ENCODE assay signal across 22 cellular contexts in genomic region chr5:110957934-110958333, GRCh38.
DNase-seq lines count a peak whose midpoint lies in the region; ATAC-seq, FAIRE-seq and TF ChIP-seq lines count a peak whose summit lies in the region.
"Had no signal": no experiment of that assay in that cellular context is flagged by ENCODE, and none has a peak within 500 bp of the region (broad histone marks: within the 10 kb centered on the region; RNA-seq: fewer than 3 reads in every experiment).

No MANE protein-coding gene starts in this region.

- H3K9me3 ChIP-seq in A549 (no peaks in the 10 kb centered on the region), K562 (replicated peaks; ENCODE audit: control insufficient read depth, insufficient read depth, low read depth, low read length) (no peaks in the 10 kb centered on the region), spleen (peaks cover 0 to 8% (median 0%) of the 10 kb centered on the region in 8 donors)
- H3K9me3 ChIP-seq: prostate gland, vagina had no signal

- H3K36me3 ChIP-seq in K562 (ENCODE audit: control insufficient read depth, insufficient read depth, low read length) (no peaks in the 10 kb centered on the region), spleen (no peaks in the 10 kb centered on the region), H7 (replicated peaks; ENCODE audit: control insufficient read depth, insufficient read depth, low read length) (no peaks in the 10 kb centered on the region)
- H3K36me3 ChIP-seq: prostate gland, vagina had no signal

- no peak overlapping the region for H3K27ac ChIP-seq in A549
- no peak overlapping the region for H3K27ac ChIP-seq in K562 (ENCODE audit: extremely low read depth, low read depth, low read length)
- no peak overlapping the region for H3K27ac ChIP-seq in spleen
- H3K27ac ChIP-seq: prostate gland, vagina had no signal

- 5% methylated on average over 2 of the region's 2 CpGs for WGBS in A549 (ENCODE audit: missing lambda C conversion rate)
- WGBS in K562 (ENCODE audit: insufficient coverage, low coverage, missing lambda C conversion rate): 0% methylated on average over 2 of the region's 2 CpGs
- 62 to 72% (median 71%) methylated on average over 2 of the region's 2 CpGs for WGBS in spleen, 5 donors

- TF ChIP-seq EP300 in A549 (IDR thresholded peaks at IDR 0.05) (no peak), K562 (IDR thresholded peaks at IDR 0.05; ENCODE audit: low read length) (no peak)

- no peak overlapping the region for H3K4me2 ChIP-seq in A549
- no peak overlapping the region for H3K4me2 ChIP-seq in K562 (ENCODE audit: insufficient read depth, low read length)
- H3K4me2 ChIP-seq: smooth muscle cell had no signal

- H2AFZ ChIP-seq in K562 (ENCODE audit: low read depth, low read length): no peak overlapping the region

- in situ Hi-C loops in K562 (cut with MboI): no loop called here

- no peak for TF ChIP-seq RAD21 in A549 (conservative IDR thresholded peaks at IDR 0.05 in 1 of 2, IDR thresholded peaks at IDR 0.05 in 1 of 2)
- no peak for TF ChIP-seq RAD21 in K562 (CRISPR knock-in tag; conservative IDR thresholded peaks at IDR 0.05 in 1 of 2, IDR thresholded peaks at IDR 0.05 in 1 of 2)

- H3K79me2 ChIP-seq in K562 (ENCODE audit: control insufficient read depth, insufficient read depth, low read length): no peaks in the 10 kb centered on the region

- H3K4me1 ChIP-seq in A549 (no peaks in the 10 kb centered on the region), K562 (replicated peaks in 1 of 2; ENCODE audit: control insufficient read depth in 2 of 2, insufficient read depth in 2 of 2, low read length in 2 of 2) (peaks cover 0 to 6% of the 10 kb centered on the region in 2 experiments; a peak in 1 of 5 replicates), spleen (no peaks in the 10 kb centered on the region)
- H3K4me1 ChIP-seq: prostate gland, vagina had no signal

- TF ChIP-seq POLR2A in A549 (IDR thresholded peaks at IDR 0.05; ENCODE audit: low read length): no peak
- no peak for TF ChIP-seq POLR2A in K562 (conservative IDR thresholded peaks at IDR 0.05)
- no peak for TF ChIP-seq POLR2A in spleen (IDR thresholded peaks at IDR 0.05)

- CTCF ChIA-PET in A549 (lab: Yijun Ruan, JAX) (no interaction called here), K562 (lab: Yijun Ruan, JAX; ENCODE audit: low intra/inter-chr PET ratio) (no interaction called here)

- intact Hi-C loops in K562 (cut with micrococcal nuclease) (no loop called here), spleen (cut with DNase I; ENCODE audit: low total_unique reads) (no loop called here)

- H3K9me1 ChIP-seq in K562 (ENCODE audit: control insufficient read depth, insufficient read depth, low read length): no peaks in the 10 kb centered on the region

- BruUV-seq in K562 (replicated peaks; lab: Mats Ljungman, UMichigan): no TSS peak

- no peaks in the 10 kb centered on the region for H3K27me3 ChIP-seq in K562 (ENCODE audit: control insufficient read depth in 2 of 2, insufficient read depth in 2 of 2, low read length in 2 of 2)
- peaks cover 0 to 8% (median 0%) of the 10 kb centered on the region in 7 donors for H3K27me3 ChIP-seq in spleen (replicated peaks in 1 of 7)
- H3K27me3 ChIP-seq in H7 (ENCODE audit: control insufficient read depth, insufficient read depth, low read length): no peaks in the 10 kb centered on the region
- H3K27me3 ChIP-seq: vagina had no signal

- no peak for DNase-seq in A549 (ENCODE audit: low read depth in 1 of 2, low spot score in 1 of 2)
- peak; percentile 21 for DNase-seq in HT1080 (ENCODE audit: low read depth)
- no peak for DNase-seq in K562 (ENCODE audit: extremely low read depth in 1 of 4, low spot score in 3 of 4)
- peak; percentile 73 for DNase-seq in fibroblast of the aortic adventitia (ENCODE audit: low read depth)
- no peak for DNase-seq in activated naive CD4-positive, alpha-beta T cell (lab: John Stamatoyannopoulos, UW)
- DNase-seq in spleen: no peak
- no peak for DNase-seq in mesenteric fat pad (ENCODE audit: low spot score)
- DNase-seq in H7: no peak
- DNase-seq: activated CD4-positive, alpha-beta memory T cell treated with anti-CD3 and anti-CD28 coated beads, Interleukin-2, amount 10 ng/mL, durations not matched to agents 7 days and 5 days; anterior cingulate cortex; CD4-positive, alpha-beta T cell; DMS153; H9; left colon; midbrain; NCI-H1092; NCI-H2029 treated with DMSO at 0.1 percent for 48 hours; NCI-H510A; SHP77 had no signal

- H4K20me1 ChIP-seq in K562 (replicated peaks; ENCODE audit: control insufficient read depth, insufficient read depth, low read length): no peaks in the 10 kb centered on the region

- TF ChIP-seq CTCF in A549 (IDR thresholded peaks at IDR 0.05) (no peak), K562 (IDR thresholded peaks at IDR 0.05 in 2 of 3, conservative IDR thresholded peaks at IDR 0.05 in 1 of 3; ENCODE audit: insufficient read depth in 2 of 3, low read depth in 1 of 3, low read length in 3 of 3) (no peak), fibroblast of the aortic adventitia (IDR thresholded peaks at IDR 0.05; ENCODE audit: insufficient read depth, low read length) (no peak), spleen (IDR thresholded peaks at IDR 0.05 in 8 of 11, conservative IDR thresholded peaks at IDR 0.05 in 3 of 11) (no peak)

- no peak overlapping the region for H3K9ac ChIP-seq in K562 (ENCODE audit: insufficient read depth in 1 of 2, low read depth in 2 of 2, low read length in 2 of 2)

- H3K4me3 ChIP-seq in A549 (no peak overlapping the region), K562 (no peak overlapping the region), fibroblast of the aortic adventitia (ENCODE audit: low read depth, low read length) (no peak overlapping the region), spleen (no peak overlapping the region), H7 (ENCODE audit: insufficient read depth, low read depth, low read length) (no peak overlapping the region)
- H3K4me3 ChIP-seq: prostate gland, smooth muscle cell, vagina had no signal

- FAIRE-seq in A549 (lab: Jason Lieb, UNC): no peak
- no peak for FAIRE-seq in K562 (lab: Jason Lieb, UNC)

- POLR2A ChIA-PET in A549 (lab: Yijun Ruan, JAX) (no interaction called here), K562 (lab: Yijun Ruan, JAX) (no interaction called here)

- ATAC-seq in A549 (no peak), K562 (no peak)
- ATAC-seq: left colon had no signal

TF ChIP-seq in A549, 52 proteins besides CTCF, POLR2A, EP300 and RAD21:
- TF ChIP-seq CBX2 (IDR thresholded peaks at IDR 0.05; ENCODE audit: borderline replicate concordance, low read depth): no peak
- no peak for TF ChIP-seq FOSL2 (IDR thresholded peaks at IDR 0.05)
- TF ChIP-seq FOSL2 (CRISPR knock-in tag; IDR thresholded peaks at IDR 0.05): peak; percentile 12; the same call in 1 of the 2 replicates
- no peak for TF ChIP-seq RNF2 (IDR thresholded peaks at IDR 0.05; ENCODE audit: borderline replicate concordance, low read depth)
- TF ChIP-seq FOSB (CRISPR knock-in tag; IDR thresholded peaks at IDR 0.05): no peak
- no peak for TF ChIP-seq HMGXB4 (CRISPR knock-in tag; IDR thresholded peaks at IDR 0.05; ENCODE audit: borderline replicate concordance)
- TF ChIP-seq MAFK (IDR thresholded peaks at IDR 0.05; ENCODE audit: partially characterized antibody): no peak

TF ChIP-seq in K562, 482 proteins besides CTCF, POLR2A, EP300 and RAD21:
- TF ChIP-seq MTF1 (CRISPR knock-in tag; IDR thresholded peaks at IDR 0.05; ENCODE audit: borderline replicate concordance) (no peak), ATF3 (IDR thresholded peaks at IDR 0.05) (peak; percentile 52; the same call in 1 of the 2 replicates), ATF3 (CRISPR knock-in tag; conservative IDR thresholded peaks at IDR 0.05) (no peak), HMG20A (CRISPR knock-in tag; conservative IDR thresholded peaks at IDR 0.05) (no peak)
TF ChIP-seq in K562: peak in this region for 1.

Comparison
In these comparisons a context has a peak if more than half of its experiments do, and no peak if none do; other contexts are left out.
1. DNase-seq: peak in HT1080 (single experiment) and fibroblast of the aortic adventitia (single experiment); none in A549 (0 of 2), K562 (0 of 4), activated naive CD4-positive, alpha-beta T cell (0 of 4), spleen (single experiment), mesenteric fat pad (single experiment) and H7 (single experiment).